ENCODE assay signal across 1 cellular context in genomic region chrX:134948333-134949241, GRCh38.
A peak's percentile ranks its signal among the peaks of the same experiment; 100 is the strongest.
TF ChIP-seq lines count a peak whose summit lies in the region.

No MANE protein-coding gene starts in this region.

TF ChIP-seq in HepG2, 621 proteins besides CTCF, POLR2A, EP300 and RAD21 (continued from another document and continues in another):
- TF ChIP-seq POGK (CRISPR knock-in tag; conservative IDR thresholded peaks at IDR 0.05) (no peak), RARA (CRISPR knock-in tag; IDR thresholded peaks at IDR 0.05) (peak; percentile 78), KAT8 (CRISPR knock-in tag; IDR thresholded peaks at IDR 0.05) (no peak), ZNF703 (CRISPR knock-in tag; IDR thresholded peaks at IDR 0.05; ENCODE audit: borderline replicate concordance) (no peak), REST (IDR thresholded peaks at IDR 0.05; ENCODE audit: borderline replicate concordance in 1 of 2, low read depth in 1 of 2, low read length in 2 of 2) (no peak), RBM39 (IDR thresholded peaks at IDR 0.05; ENCODE audit: low read depth, low read length, poor library complexity, severe bottlenecking) (no peak), JUN (CRISPR knock-in tag; IDR thresholded peaks at IDR 0.05) (peak; percentile 74), ZFX (CRISPR knock-in tag; IDR thresholded peaks at IDR 0.05; ENCODE audit: low read depth) (no peak), TERF1 (CRISPR knock-in tag; IDR thresholded peaks at IDR 0.05) (no peak), ETV5 (CRISPR knock-in tag; IDR thresholded peaks at IDR 0.05; ENCODE audit: borderline replicate concordance) (no peak), MED1 (CRISPR knock-in tag; IDR thresholded peaks at IDR 0.05) (0 out of 2 replicates have a peak, but pooled peaks have one; percentile 29), PRMT3 (CRISPR knock-in tag; IDR thresholded peaks at IDR 0.05; ENCODE audit: borderline replicate concordance, low read depth) (no peak), JUNB (CRISPR knock-in tag; IDR thresholded peaks at IDR 0.05; ENCODE audit: borderline replicate concordance) (peak; percentile 74; the same call in 1 of the 2 replicates), NPAS2 (CRISPR knock-in tag; IDR thresholded peaks at IDR 0.05; ENCODE audit: borderline replicate concordance) (no peak), ZBTB14 (CRISPR knock-in tag; IDR thresholded peaks at IDR 0.05) (no peak), ATF4 (CRISPR knock-in tag; IDR thresholded peaks at IDR 0.05) (peak in 1 of 2 experiments; percentile 53; a peak in 1 of 4 replicates), ZNF3 (CRISPR knock-in tag; IDR thresholded peaks at IDR 0.05) (no peak), ATAD3A (CRISPR knock-in tag; IDR thresholded peaks at IDR 0.05) (no peak), ZNF296 (CRISPR knock-in tag; conservative IDR thresholded peaks at IDR 0.05) (no peak), PAXIP1 (CRISPR knock-in tag; conservative IDR thresholded peaks at IDR 0.05) (peak; percentile 79), ZNF883 (CRISPR knock-in tag; IDR thresholded peaks at IDR 0.05; ENCODE audit: not compliant biosample characterization) (no peak), MTA1 (CRISPR knock-in tag; IDR thresholded peaks at IDR 0.05; ENCODE audit: borderline replicate concordance) (no peak), PITX1 (CRISPR knock-in tag; IDR thresholded peaks at IDR 0.05) (no peak), ZNF512 (CRISPR knock-in tag; IDR thresholded peaks at IDR 0.05) (no peak), ONECUT2 (CRISPR knock-in tag; IDR thresholded peaks at IDR 0.05) (peak; percentile 49; the same call in 1 of the 2 replicates), FOXO4 (CRISPR knock-in tag; conservative IDR thresholded peaks at IDR 0.05) (no peak), ASH2L (IDR thresholded peaks at IDR 0.05; ENCODE audit: insufficient read length, low read depth, low read length) (peak; percentile 18), AKNA (CRISPR knock-in tag; IDR thresholded peaks at IDR 0.05; ENCODE audit: borderline replicate concordance) (no peak), ZNF775 (CRISPR knock-in tag; IDR thresholded peaks at IDR 0.05; ENCODE audit: borderline replicate concordance) (no peak), NR2F2 (IDR thresholded peaks at IDR 0.05; ENCODE audit: borderline replicate concordance, low read depth) (peak; percentile 82), SOX5 (CRISPR knock-in tag; IDR thresholded peaks at IDR 0.05; ENCODE audit: borderline replicate concordance) (peak; percentile 28; the same call in 1 of the 2 replicates), ESRRA (CRISPR knock-in tag; IDR thresholded peaks at IDR 0.05; ENCODE audit: low read depth) (no peak), RXRB (CRISPR knock-in tag; IDR thresholded peaks at IDR 0.05; ENCODE audit: borderline replicate concordance) (peak; percentile 65), ZNF879 (CRISPR knock-in tag; IDR thresholded peaks at IDR 0.05) (no peak), CEBPB (IDR thresholded peaks at IDR 0.05; ENCODE audit: borderline replicate concordance, low read depth, low read length) (peak; percentile 65), ZNF501 (CRISPR knock-in tag; IDR thresholded peaks at IDR 0.05) (no peak), TAF15 (IDR thresholded peaks at IDR 0.05; ENCODE audit: low read depth, low read length, poor library complexity, severe bottlenecking) (no peak), ZNF382 (CRISPR knock-in tag; IDR thresholded peaks at IDR 0.05; ENCODE audit: borderline replicate concordance) (no peak), NR2F6 (IDR thresholded peaks at IDR 0.05) (peak; percentile 77), NR2F6 (CRISPR knock-in tag; IDR thresholded peaks at IDR 0.05) (peak; percentile 74), ZNF235 (CRISPR knock-in tag; IDR thresholded peaks at IDR 0.05; ENCODE audit: borderline replicate concordance) (no peak), ZNF138 (CRISPR knock-in tag; IDR thresholded peaks at IDR 0.05; ENCODE audit: low read depth) (no peak)
